ENCODE assay signal across 13 cellular contexts in the genomic region with DNA sequence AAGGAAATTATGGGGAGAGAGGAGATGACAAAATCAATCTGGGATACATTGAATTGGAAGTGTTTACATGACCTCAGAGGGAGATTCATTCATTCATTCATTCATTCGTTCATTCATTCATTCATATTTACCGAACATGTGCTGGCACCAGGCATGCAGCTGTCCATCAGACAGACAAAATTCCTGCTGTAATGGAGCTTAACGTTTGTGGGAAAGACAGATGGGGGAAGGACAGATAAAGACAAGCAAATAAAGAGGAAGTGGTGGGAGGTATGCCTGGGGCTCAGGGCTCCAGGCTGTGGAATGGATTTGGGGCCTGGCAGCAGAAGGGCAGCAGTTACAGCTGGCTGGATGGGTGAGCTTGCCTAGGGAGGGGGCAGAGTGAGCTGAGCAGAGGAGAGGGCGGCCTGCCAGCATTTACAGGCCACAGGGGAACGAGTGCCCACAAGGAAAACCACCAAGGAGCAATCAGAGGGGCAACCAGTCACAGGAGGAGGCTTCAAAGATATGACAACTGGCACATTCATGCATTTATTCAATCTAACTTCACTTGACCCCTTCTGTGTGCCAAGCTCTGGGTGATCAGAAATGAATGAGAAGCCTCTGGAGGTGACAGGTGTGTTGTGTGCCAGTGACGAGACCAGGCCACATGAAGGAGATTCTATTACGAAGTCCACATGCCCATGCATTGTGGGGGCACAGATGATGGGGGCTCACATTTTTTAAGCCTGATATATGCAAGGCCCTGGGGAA. TPM values are rescaled to one million over a fixed set of nuclear protein-coding genes. Genes with fewer than 3 reads are reported as not detected.
DNase-seq lines count a peak whose midpoint lies in the region; FAIRE-seq and TF ChIP-seq lines count a peak whose summit lies in the region.
"Had no signal": no experiment of that assay in that cellular context is flagged by ENCODE, and none has a peak within 500 bp of the region (broad histone marks: within the 10 kb centered on the region; RNA-seq: fewer than 3 reads in every experiment).

No MANE protein-coding gene starts in this region.

- H3K4me2 ChIP-seq in osteoblast (ENCODE audit: insufficient read depth, low read length): peak overlapping the region; percentile 20

- H3K27ac ChIP-seq in osteoblast (ENCODE audit: low read depth, low read length): no peak overlapping the region
- H3K27ac ChIP-seq in kidney (ENCODE audit: low read depth in 2 of 2, low read length in 2 of 2): no peak overlapping the region
- H3K27ac ChIP-seq: neutrophil, SJSA1 had no signal

- H3K4me1 ChIP-seq in osteoblast (ENCODE audit: insufficient read depth, low read length) (peaks cover 23% of the 10 kb centered on the region), kidney (ENCODE audit: control insufficient read depth in 1 of 2, insufficient read depth in 1 of 2, low read depth in 1 of 2, low read length in 2 of 2) (peaks cover 0 to 3% of the 10 kb centered on the region in 2 donors)

- H3K4me3 ChIP-seq in MG63 (no peak overlapping the region), osteoblast (ENCODE audit: insufficient read depth, low read length) (no peak overlapping the region), kidney (ENCODE audit: low read length in 2 of 2) (no peak overlapping the region)
- H3K4me3 ChIP-seq: dorsolateral prefrontal cortex, SJSA1 had no signal

- H4K20me1 ChIP-seq in osteoblast (ENCODE audit: insufficient read depth, low read length): no peaks in the 10 kb centered on the region

- H3K36me3 ChIP-seq in MG63 (no peaks in the 10 kb centered on the region), osteoblast (ENCODE audit: insufficient read depth, low read length) (no peaks in the 10 kb centered on the region), kidney (ENCODE audit: control insufficient read depth in 1 of 2, insufficient read depth in 2 of 2, low read length in 2 of 2) (no peaks in the 10 kb centered on the region)
- H3K36me3 ChIP-seq: neutrophil, SJSA1 had no signal

- DNase-seq in SIG-M5 treated with dmso at 0.1 percent for 504 hours (lab: John Stamatoyannopoulos, UW; ENCODE audit: unreplicated experiment) (peak; percentile 49), SIG-M5 (lab: John Stamatoyannopoulos, UW) (no peak), MG63 (peak; percentile 72), T1000 (lab: John Stamatoyannopoulos, UW) (peak; percentile 67), osteoblast (ENCODE audit: insufficient read length, low spot score, missing footprints) (no peak), kidney (no peak)
- no peak for DNase-seq in stimulated activated CD4-positive, alpha-beta T cell treated with anti-CD3 and anti-CD28 coated beads, Interleukin-4, amount 100 ng/mL, for 4 hours
- DNase-seq in activated T-cell treated with anti-CD3 and anti-CD28 coated beads, Interleukin-2, amount 50 U/mL, for 48 hours: no peak
- DNase-seq: activated CD4-positive, alpha-beta memory T cell treated with anti-CD3 and anti-CD28 coated beads, Interleukin-2, amount 10 ng/mL, durations not matched to agents 7 days and 5 days; dorsolateral prefrontal cortex; foreskin melanocyte had no signal

- no peak overlapping the region for H3K9ac ChIP-seq in kidney (ENCODE audit: low read length in 2 of 2)

- intact Hi-C loops in kidney (cut with DNase I): loop anchor here (10.0 kb wide), 1 partner anchor 159 kb away; a partner anchor contains a TSS

- TF ChIP-seq CTCF in osteoblast (IDR thresholded peaks at IDR 0.05; ENCODE audit: extremely low read depth, low read depth, low read length): no peak
- no peak for TF ChIP-seq CTCF in kidney (IDR thresholded peaks at IDR 0.05; ENCODE audit: borderline replicate concordance, extremely low read depth, insufficient read depth)

- H3K27me3 ChIP-seq in MG63 (no peaks in the 10 kb centered on the region), osteoblast (ENCODE audit: insufficient read depth, low read length) (peaks cover 2% of the 10 kb centered on the region)
- H3K27me3 ChIP-seq: SJSA1 had no signal

- H2AFZ ChIP-seq in osteoblast (ENCODE audit: low read length): no peak overlapping the region

- H3K79me2 ChIP-seq in osteoblast (ENCODE audit: insufficient read depth, low read length): no peaks in the 10 kb centered on the region

- no peak for FAIRE-seq in kidney (lab: Jason Lieb, UNC)

- H3K9me3 ChIP-seq in MG63 (no peaks in the 10 kb centered on the region), osteoblast (ENCODE audit: low read depth, low read length) (no peaks in the 10 kb centered on the region), kidney (ENCODE audit: control insufficient read depth in 1 of 2, low read length in 2 of 2) (no peaks in the 10 kb centered on the region)
- H3K9me3 ChIP-seq: neutrophil, SJSA1 had no signal

RNA-seq across cellular contexts. Expression of a gene that starts 48.4 kb away (rescaled TPM):
- 0.07 and 1.5 TPM in 2 replicates for total RNA-seq in MG63 (2014; rRNA removed; shearing (Covaris generic); ENCODE audit: low replicate concordance)
- total RNA-seq in osteoblast (2.9 and 6.2 TPM in 2 replicates), kidney (57.2 TPM)
- 13.3 TPM for polyA plus RNA-seq in kidney (ENCODE audit: insufficient read depth, low read depth, low replicate concordance)

Comparison
In these comparisons a context has a peak if more than half of its experiments do, and no peak if none do; other contexts are left out.
1. DNase-seq: peak in SIG-M5 treated with dmso at 0.1 percent for 504 hours (single experiment), MG63 (single experiment) and T1000 (single experiment); none in SIG-M5 (single experiment), osteoblast (single experiment), kidney (single experiment), stimulated activated CD4-positive, alpha-beta T cell treated with anti-CD3 and anti-CD28 coated beads, Interleukin-4, amount 100 ng/mL, for 4 hours (0 of 2) and activated T-cell treated with anti-CD3 and anti-CD28 coated beads, Interleukin-2, amount 50 U/mL, for 48 hours (0 of 2).